1 cellular context compared by ENCODE assay signal in genomic region chr11:8234910-8235309, GRCh38.
TF ChIP-seq lines count a peak whose summit lies in the region.

No MANE protein-coding gene starts in this region.

TF ChIP-seq in HepG2, 621 proteins besides CTCF, POLR2A, EP300 and RAD21:
- TF ChIP-seq ZNF576 (CRISPR knock-in tag; IDR thresholded peaks at IDR 0.05): no peak
- no peak for TF ChIP-seq ARID4A (CRISPR knock-in tag; IDR thresholded peaks at IDR 0.05; ENCODE audit: borderline replicate concordance)
- no peak for TF ChIP-seq ZNF180 (CRISPR knock-in tag; IDR thresholded peaks at IDR 0.05; ENCODE audit: borderline replicate concordance, low read depth)
- TF ChIP-seq ETV5 (CRISPR knock-in tag; IDR thresholded peaks at IDR 0.05; ENCODE audit: borderline replicate concordance): no peak
- TF ChIP-seq ZNF138 (CRISPR knock-in tag; IDR thresholded peaks at IDR 0.05; ENCODE audit: low read depth): no peak
- TF ChIP-seq, protein P1, sequence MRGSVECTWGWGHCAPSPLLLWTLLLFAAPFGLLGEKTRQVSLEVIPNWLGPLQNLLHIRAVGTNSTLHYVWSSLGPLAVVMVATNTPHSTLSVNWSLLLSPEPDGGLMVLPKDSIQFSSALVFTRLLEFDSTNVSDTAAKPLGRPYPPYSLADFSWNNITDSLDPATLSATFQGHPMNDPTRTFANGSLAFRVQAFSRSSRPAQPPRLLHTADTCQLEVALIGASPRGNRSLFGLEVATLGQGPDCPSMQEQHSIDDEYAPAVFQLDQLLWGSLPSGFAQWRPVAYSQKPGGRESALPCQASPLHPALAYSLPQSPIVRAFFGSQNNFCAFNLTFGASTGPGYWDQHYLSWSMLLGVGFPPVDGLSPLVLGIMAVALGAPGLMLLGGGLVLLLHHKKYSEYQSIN (CRISPR knock-in tag; IDR thresholded peaks at IDR 0.05; ENCODE audit: borderline replicate concordance): no peak
- TF ChIP-seq TSC22D2 (CRISPR knock-in tag; IDR thresholded peaks at IDR 0.05; ENCODE audit: borderline replicate concordance): no peak
- TF ChIP-seq, protein P2, sequence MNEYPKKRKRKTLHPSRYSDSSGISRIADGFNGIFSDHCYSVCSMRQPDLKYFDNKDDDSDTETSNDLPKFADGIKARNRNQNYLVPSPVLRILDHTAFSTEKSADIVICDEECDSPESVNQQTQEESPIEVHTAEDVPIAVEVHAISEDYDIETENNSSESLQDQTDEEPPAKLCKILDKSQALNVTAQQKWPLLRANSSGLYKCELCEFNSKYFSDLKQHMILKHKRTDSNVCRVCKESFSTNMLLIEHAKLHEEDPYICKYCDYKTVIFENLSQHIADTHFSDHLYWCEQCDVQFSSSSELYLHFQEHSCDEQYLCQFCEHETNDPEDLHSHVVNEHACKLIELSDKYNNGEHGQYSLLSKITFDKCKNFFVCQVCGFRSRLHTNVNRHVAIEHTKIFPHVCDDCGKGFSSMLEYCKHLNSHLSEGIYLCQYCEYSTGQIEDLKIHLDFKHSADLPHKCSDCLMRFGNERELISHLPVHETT (CRISPR knock-in tag; conservative IDR thresholded peaks at IDR 0.05): no peak
